8 cellular contexts compared by ENCODE assay signal in the genomic region with DNA sequence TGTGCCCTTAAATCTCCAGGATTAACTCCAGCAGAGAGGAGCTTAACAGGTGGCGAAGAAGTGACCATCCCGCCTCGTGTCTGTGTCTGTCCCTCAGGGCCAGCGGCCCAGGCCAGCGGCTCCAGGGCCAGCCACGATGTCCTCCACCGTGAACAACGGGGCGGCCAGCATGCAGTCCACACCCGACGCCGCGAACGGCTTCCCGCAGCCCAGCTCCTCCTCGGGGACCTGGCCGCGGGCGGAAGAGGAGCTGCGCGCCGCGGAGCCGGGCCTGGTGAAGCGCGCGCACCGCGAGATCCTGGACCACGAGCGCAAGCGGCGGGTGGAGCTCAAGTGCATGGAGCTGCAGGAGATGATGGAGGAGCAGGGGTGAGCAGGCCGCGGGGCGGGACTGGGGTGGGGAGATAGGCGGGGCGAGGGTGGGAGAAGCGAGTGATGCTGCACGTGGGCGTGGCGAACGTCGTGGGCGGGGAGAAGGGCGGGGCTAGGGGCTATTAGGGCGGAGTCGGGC. TPM values are rescaled to one million over a fixed set of nuclear protein-coding genes. Genes with fewer than 3 reads are reported as not detected.
DNase-seq lines count a peak whose midpoint lies in the region; ATAC-seq, FAIRE-seq and TF ChIP-seq lines count a peak whose summit lies in the region.

No MANE protein-coding gene starts in this region.

- no peaks in the 10 kb centered on the region for H3K4me1 ChIP-seq in cardiac muscle cell (ENCODE audit: low read depth)
- no peaks in the 10 kb centered on the region for H3K4me1 ChIP-seq in urinary bladder (ENCODE audit: insufficient read depth)

- H3K36me3 Mint-ChIP-seq in activated naive CD8-positive, alpha-beta T cell treated with anti-CD3 and anti-CD28 coated beads for 36 hours = no peaks in the 10 kb centered on the region

- peak overlapping the region; percentile 50 for H3K4me3 Mint-ChIP-seq in activated naive CD8-positive, alpha-beta T cell treated with anti-CD3 and anti-CD28 coated beads for 36 hours

- FAIRE-seq in D721Med (lab: Jason Lieb, UNC) = no peak

- TF ChIP-seq CTCF in D721Med (IDR thresholded peaks at IDR 0.05; ENCODE audit: insufficient read depth, missing control alignments) = no peak
- no peak for TF ChIP-seq CTCF in cardiac muscle cell (IDR thresholded peaks at IDR 0.05; ENCODE audit: low read depth, low read length)

- peak overlapping the region; percentile 16 for H3K4me3 ChIP-seq in cardiac muscle cell
- H3K4me3 ChIP-seq in urinary bladder (ENCODE audit: low read depth, low read length) = peak overlapping the region; percentile 11

- peak; percentile 60 for ATAC-seq in HG03175 (IDR thresholded peaks at IDR 0.05; ENCODE audit: unreplicated experiment)
- ATAC-seq in SK-N-SH treated with all-trans-retinoic acid at 6 μM for 48 hours = peak; percentile 95
- ATAC-seq in HG03354 (IDR thresholded peaks at IDR 0.05; ENCODE audit: poor library complexity, severe bottlenecking, unreplicated experiment) = no peak

- H3K9me3 ChIP-seq in cardiac muscle cell (ENCODE audit: low read depth) = no peaks in the 10 kb centered on the region

- H3K36me3 ChIP-seq in cardiac muscle cell = no peaks in the 10 kb centered on the region
- no peaks in the 10 kb centered on the region for H3K36me3 ChIP-seq in urinary bladder (ENCODE audit: insufficient read depth)

- DNase-seq in D721Med (ENCODE audit: insufficient read length, low spot score) = peak; percentile 86
- peak; percentile 80 for DNase-seq in activated naive CD8-positive, alpha-beta T cell treated with anti-CD3 and anti-CD28 coated beads for 36 hours
- DNase-seq in cardiac muscle cell (ENCODE audit: low read depth in 1 of 2, low spot score in 1 of 2) = peak; percentile 90
- peak; percentile 35 for DNase-seq in pulmonary artery endothelial cell (ENCODE audit: low read depth, low spot score)

- H3K27me3 ChIP-seq in cardiac muscle cell = peaks cover 14% of the 10 kb centered on the region

- no peaks in the 10 kb centered on the region for H3K9me3 Mint-ChIP-seq in activated naive CD8-positive, alpha-beta T cell treated with anti-CD3 and anti-CD28 coated beads for 36 hours

- WGBS in urinary bladder = 3% methylated on average over 48 of the region's 48 CpGs

- peaks cover 80% of the 10 kb centered on the region for H3K27me3 Mint-ChIP-seq in activated naive CD8-positive, alpha-beta T cell treated with anti-CD3 and anti-CD28 coated beads for 36 hours

- no peak overlapping the region for H3K27ac Mint-ChIP-seq in activated naive CD8-positive, alpha-beta T cell treated with anti-CD3 and anti-CD28 coated beads for 36 hours

- H3K27ac ChIP-seq in cardiac muscle cell (no peak overlapping the region), urinary bladder (ENCODE audit: low read depth) (no peak overlapping the region)

- peaks cover 2% of the 10 kb centered on the region for H3K4me1 Mint-ChIP-seq in activated naive CD8-positive, alpha-beta T cell treated with anti-CD3 and anti-CD28 coated beads for 36 hours

TF ChIP-seq in SK-N-SH treated with all-trans-retinoic acid at 6 μM for 48 hours, 23 proteins besides CTCF, POLR2A, EP300 and RAD21:
- TF ChIP-seq ZNF565 (CRISPR knock-in tag; conservative IDR thresholded peaks at IDR 0.05; ENCODE audit: low read depth) (no peak), CSDC2 (CRISPR knock-in tag; IDR thresholded peaks at IDR 0.05) (0 out of 2 replicates have a peak, but pooled peaks have one; percentile 58), PPARA (CRISPR knock-in tag; IDR thresholded peaks at IDR 0.05; ENCODE audit: borderline replicate concordance) (no peak), ARNTL (CRISPR knock-in tag; IDR thresholded peaks at IDR 0.05; ENCODE audit: borderline replicate concordance, low read depth) (no peak), TOX (CRISPR knock-in tag; IDR thresholded peaks at IDR 0.05; ENCODE audit: borderline replicate concordance) (no peak), GLIS3 (CRISPR knock-in tag; IDR thresholded peaks at IDR 0.05) (no peak), ZC3H10 (CRISPR knock-in tag; IDR thresholded peaks at IDR 0.05) (no peak), RARB (CRISPR knock-in tag; IDR thresholded peaks at IDR 0.05) (no peak), ZFP30 (CRISPR knock-in tag; IDR thresholded peaks at IDR 0.05) (no peak), ZFP3 (CRISPR knock-in tag; IDR thresholded peaks at IDR 0.05) (no peak; the same call in 1 of the 2 replicates)
- TF ChIP-seq, protein P1, sequence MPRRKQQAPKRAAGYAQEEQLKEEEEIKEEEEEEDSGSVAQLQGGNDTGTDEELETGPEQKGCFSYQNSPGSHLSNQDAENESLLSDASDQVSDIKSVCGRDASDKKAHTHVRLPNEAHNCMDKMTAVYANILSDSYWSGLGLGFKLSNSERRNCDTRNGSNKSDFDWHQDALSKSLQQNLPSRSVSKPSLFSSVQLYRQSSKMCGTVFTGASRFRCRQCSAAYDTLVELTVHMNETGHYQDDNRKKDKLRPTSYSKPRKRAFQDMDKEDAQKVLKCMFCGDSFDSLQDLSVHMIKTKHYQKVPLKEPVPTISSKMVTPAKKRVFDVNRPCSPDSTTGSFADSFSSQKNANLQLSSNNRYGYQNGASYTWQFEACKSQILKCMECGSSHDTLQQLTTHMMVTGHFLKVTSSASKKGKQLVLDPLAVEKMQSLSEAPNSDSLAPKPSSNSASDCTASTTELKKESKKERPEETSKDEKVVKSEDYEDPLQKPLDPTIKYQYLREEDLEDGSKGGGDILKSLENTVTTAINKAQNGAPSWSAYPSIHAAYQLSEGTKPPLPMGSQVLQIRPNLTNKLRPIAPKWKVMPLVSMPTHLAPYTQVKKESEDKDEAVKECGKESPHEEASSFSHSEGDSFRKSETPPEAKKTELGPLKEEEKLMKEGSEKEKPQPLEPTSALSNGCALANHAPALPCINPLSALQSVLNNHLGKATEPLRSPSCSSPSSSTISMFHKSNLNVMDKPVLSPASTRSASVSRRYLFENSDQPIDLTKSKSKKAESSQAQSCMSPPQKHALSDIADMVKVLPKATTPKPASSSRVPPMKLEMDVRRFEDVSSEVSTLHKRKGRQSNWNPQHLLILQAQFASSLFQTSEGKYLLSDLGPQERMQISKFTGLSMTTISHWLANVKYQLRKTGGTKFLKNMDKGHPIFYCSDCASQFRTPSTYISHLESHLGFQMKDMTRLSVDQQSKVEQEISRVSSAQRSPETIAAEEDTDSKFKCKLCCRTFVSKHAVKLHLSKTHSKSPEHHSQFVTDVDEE (CRISPR knock-in tag; IDR thresholded peaks at IDR 0.05) = peak; percentile 48; the same call in 1 of the 2 replicates
- TF ChIP-seq, protein P2, sequence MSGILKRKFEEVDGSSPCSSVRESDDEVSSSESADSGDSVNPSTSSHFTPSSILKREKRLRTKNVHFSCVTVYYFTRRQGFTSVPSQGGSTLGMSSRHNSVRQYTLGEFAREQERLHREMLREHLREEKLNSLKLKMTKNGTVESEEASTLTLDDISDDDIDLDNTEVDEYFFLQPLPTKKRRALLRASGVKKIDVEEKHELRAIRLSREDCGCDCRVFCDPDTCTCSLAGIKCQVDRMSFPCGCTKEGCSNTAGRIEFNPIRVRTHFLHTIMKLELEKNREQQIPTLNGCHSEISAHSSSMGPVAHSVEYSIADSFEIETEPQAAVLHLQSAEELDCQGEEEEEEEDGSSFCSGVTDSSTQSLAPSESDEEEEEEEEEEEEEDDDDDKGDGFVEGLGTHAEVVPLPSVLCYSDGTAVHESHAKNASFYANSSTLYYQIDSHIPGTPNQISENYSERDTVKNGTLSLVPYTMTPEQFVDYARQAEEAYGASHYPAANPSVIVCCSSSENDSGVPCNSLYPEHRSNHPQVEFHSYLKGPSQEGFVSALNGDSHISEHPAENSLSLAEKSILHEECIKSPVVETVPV (CRISPR knock-in tag; IDR thresholded peaks at IDR 0.05) = no peak

RNA-seq across cellular contexts. Expression of a gene that starts 33.3 kb away (rescaled TPM):
- total RNA-seq in activated naive CD8-positive, alpha-beta T cell treated with anti-CD3 and anti-CD28 coated beads for 36 hours = not detected
- total RNA-seq in cardiac muscle cell = 0.89 and 1.2 TPM in 2 replicates
- 1.3 and 2.7 TPM in 2 replicates for polyA plus RNA-seq in cardiac muscle cell
- total RNA-seq in pulmonary artery endothelial cell = 0.53 and 1.8 TPM in 2 replicates
- total RNA-seq in urinary bladder = 0.58 TPM
- polyA plus RNA-seq in urinary bladder = 3.0 TPM

Comparison
In these comparisons a context has a peak if more than half of its experiments do, and no peak if none do; other contexts are left out.
1. DNase-seq: peak in every context shown above with its lines; median percentile 90 in cardiac muscle cell; 86 in D721Med; 80 in activated naive CD8-positive, alpha-beta T cell treated with anti-CD3 and anti-CD28 coated beads for 36 hours; 35 in pulmonary artery endothelial cell.